Comparison of ENCODE assay signal across 2 cellular contexts in genomic region chr11:108345767-108346166, GRCh38.
TF ChIP-seq lines count a peak whose summit lies in the region.

No MANE protein-coding gene starts in this region.

TF ChIP-seq in IMR-90, 13 proteins besides CTCF, POLR2A, EP300 and RAD21 (continued from another document):
- TF ChIP-seq SMC3 (IDR thresholded peaks at IDR 0.05; ENCODE audit: low read depth, low read length) (no peak), MAFK (IDR thresholded peaks at IDR 0.05; ENCODE audit: low read depth, low read length) (peak; percentile 40)

TF ChIP-seq in K562, 482 proteins besides CTCF, POLR2A, EP300 and RAD21 (continued from another document):
- TF ChIP-seq MAFG (tag; conservative IDR thresholded peaks at IDR 0.05) (peak; percentile 32; the same call in 1 of the 2 replicates), C11orf30 (IDR thresholded peaks at IDR 0.05; ENCODE audit: low read depth) (peak; percentile 50; the same call in 1 of the 2 replicates), CBFA2T3 (IDR thresholded peaks at IDR 0.05) (no peak)
